ENCODE assay signal across 23 cellular contexts in the genomic region with DNA sequence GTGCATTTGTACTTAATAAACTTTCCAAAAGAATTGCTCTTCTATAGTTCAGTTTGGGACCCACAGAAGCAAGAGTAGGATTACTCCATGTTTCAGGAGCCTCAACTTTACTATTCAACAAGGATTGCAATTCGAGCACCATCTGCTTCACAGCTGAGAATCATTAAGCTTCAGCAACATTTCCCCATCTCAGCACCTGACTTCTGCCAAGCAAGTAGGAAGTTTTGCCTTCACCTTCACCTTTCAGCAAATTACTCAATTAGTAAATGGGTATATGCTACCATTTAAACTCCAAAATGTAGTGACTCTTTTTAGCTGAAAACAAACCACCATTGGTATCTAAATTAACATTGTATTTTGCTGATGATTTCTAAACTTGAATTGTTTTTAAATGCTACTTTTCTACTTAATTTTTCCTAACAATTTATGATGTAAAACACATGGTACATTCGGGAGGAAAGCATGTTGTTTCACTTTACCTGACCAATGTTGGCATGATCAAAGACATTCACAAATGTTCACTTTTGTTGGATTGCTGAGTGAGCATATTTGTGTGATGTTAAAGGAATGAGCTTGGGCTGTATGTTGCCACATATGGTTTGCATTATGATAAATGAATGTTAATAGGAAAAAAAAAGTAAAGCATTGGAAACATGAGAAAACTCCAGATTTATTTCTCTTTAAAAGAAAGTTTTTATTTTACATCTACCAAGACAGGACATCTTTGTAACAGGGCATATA.
DNase-seq lines count a peak whose midpoint lies in the region; ATAC-seq, FAIRE-seq and TF ChIP-seq lines count a peak whose summit lies in the region.
"Had no signal": no experiment of that assay in that cellular context is flagged by ENCODE, and none has a peak within 500 bp of the region (broad histone marks: within the 10 kb centered on the region; RNA-seq: fewer than 3 reads in every experiment).

No MANE protein-coding gene starts in this region.

- peak; percentile 64 for FAIRE-seq in H54 (lab: Jason Lieb, UNC)
- FAIRE-seq: urothelium cell line had no signal

- CTCF ChIA-PET in A673 (lab: Charles Lee), result no interaction called here

- no peak overlapping the region for H3K4me3 ChIP-seq in A673 (ENCODE audit: low read depth, low read length, poor library complexity, severe bottlenecking)
- H3K4me3 ChIP-seq in fibroblast of the aortic adventitia (ENCODE audit: low read depth, low read length), result no peak overlapping the region
- H3K4me3 ChIP-seq: left lung, mucosa of descending colon, neural progenitor cell had no signal

- H3K9me3 ChIP-seq in A673 (ENCODE audit: low read depth, low read length, poor library complexity, severe bottlenecking), result no peaks in the 10 kb centered on the region
- H3K9me3 ChIP-seq: left lung, mucosa of descending colon had no signal

- intact Hi-C loops in A673 (cut with micrococcal nuclease; ENCODE audit: unreplicated experiment), result no loop called here

- peak; percentile 43 for DNase-seq in A673 (ENCODE audit: low spot score)
- DNase-seq in H54 (ENCODE audit: insufficient read length, low spot score), result no peak
- peak; percentile 37 for DNase-seq in amniotic stem cell (lab: John Stamatoyannopoulos, UW)
- DNase-seq in fibroblast of the aortic adventitia (ENCODE audit: low read depth), result peak; percentile 64
- no peak for DNase-seq in UCSD-AML1 (lab: John Stamatoyannopoulos, UW; ENCODE audit: unreplicated experiment)
- DNase-seq in activated naive CD4-positive, alpha-beta T cell treated with Interleukin-2 at 50 U/mL for 16 hours, result no peak
- DNase-seq: activated CD4-positive, alpha-beta memory T cell treated with anti-CD3 and anti-CD28 coated beads for 36 hours; brain microvascular endothelial cell; CD4-positive, alpha-beta T cell; glutamatergic neuron; Kasumi-1; left lung; mucosa of descending colon; NCI-H1048; NCI-H2081 treated with DMSO at 0.1 percent for 48 hours; stimulated activated CD8-positive, alpha-beta memory T cell treated with anti-CD3 and anti-CD28 coated beads, Interleukin-4, amount 100 ng/mL, for 48 hours; substantia nigra; T-helper 1 cell; WERI-Rb-1 had no signal

- peaks cover 13% of the 10 kb centered on the region for H3K4me1 ChIP-seq in A673 (ENCODE audit: insufficient read depth, low read length, poor library complexity, severe bottlenecking)
- H3K4me1 ChIP-seq: left lung, neural progenitor cell had no signal

- BruUV-seq in A673 (replicated peaks; lab: Mats Ljungman, UMichigan), result no TSS peak

- no peaks in the 10 kb centered on the region for H3K27me3 ChIP-seq in A673 (replicated peaks; ENCODE audit: insufficient read depth, low read depth, low read length, poor library complexity)
- H3K27me3 ChIP-seq: brain microvascular endothelial cell, left lung, neural progenitor cell had no signal

- H3K36me3 ChIP-seq in A673 (ENCODE audit: insufficient read depth, low read length, poor library complexity, severe bottlenecking), result no peaks in the 10 kb centered on the region
- H3K36me3 ChIP-seq: brain microvascular endothelial cell, left lung, neural progenitor cell, WERI-Rb-1 had no signal

- ATAC-seq in HG03175 (IDR thresholded peaks at IDR 0.05; ENCODE audit: unreplicated experiment), result no peak
- no peak for ATAC-seq in GM21529 (IDR thresholded peaks at IDR 0.05; ENCODE audit: unreplicated experiment)
- ATAC-seq: left lung, mucosa of descending colon had no signal

- POLR2A ChIA-PET in A673 (lab: Charles Lee; ENCODE audit: low non-redundant PET), result no interaction called here

- no peak for TF ChIP-seq POLR2A in H54 (IDR thresholded peaks at IDR 0.05; ENCODE audit: low read depth, low read length)

- TF ChIP-seq CTCF in A673 (conservative IDR thresholded peaks at IDR 0.05; ENCODE audit: low read depth, low read length) (no peak), fibroblast of the aortic adventitia (IDR thresholded peaks at IDR 0.05; ENCODE audit: insufficient read depth, low read length) (no peak)

- H3K27ac ChIP-seq in A673 (ENCODE audit: low read depth, low read length, poor library complexity, severe bottlenecking), result no peak overlapping the region
- H3K27ac ChIP-seq: brain microvascular endothelial cell, left lung, neural progenitor cell, WERI-Rb-1 had no signal

Comparison
In these comparisons a context has a peak if more than half of its experiments do, and no peak if none do; other contexts are left out.
1. DNase-seq: peak in A673 (single experiment), amniotic stem cell (single experiment) and fibroblast of the aortic adventitia (single experiment); none in H54 (single experiment), UCSD-AML1 (single experiment) and activated naive CD4-positive, alpha-beta T cell treated with Interleukin-2 at 50 U/mL for 16 hours (single experiment).